10 cellular contexts compared by ENCODE assay signal in genomic region chr22:20748820-20749428, GRCh38. TPM values are rescaled to one million over a fixed set of nuclear protein-coding genes. Genes with fewer than 3 reads are reported as not detected.
DNase-seq lines count a peak whose midpoint lies in the region; ATAC-seq and TF ChIP-seq lines count a peak whose summit lies in the region.
"Had no signal": no experiment of that assay in that cellular context is flagged by ENCODE, and none has a peak within 500 bp of the region (broad histone marks: within the 10 kb centered on the region; RNA-seq: fewer than 3 reads in every experiment).

No MANE protein-coding gene starts in this region.

- peaks cover 5% of the 10 kb centered on the region for H3K4me1 Mint-ChIP-seq in central memory CD8-positive, alpha-beta T cell

- CTCF ChIA-PET in AG04450 (lab: Charles Lee), result interaction anchor here (0.5 kb wide), 1 partner anchor 331 kb away, joined by 6 read pairs; no protein-coding TSS in a partner anchor

- H3K9me3 ChIP-seq in AG04450 (ENCODE audit: control insufficient read depth, insufficient read depth, low read length), result no peaks in the 10 kb centered on the region

- no peaks in the 10 kb centered on the region for H3K27me3 Mint-ChIP-seq in central memory CD8-positive, alpha-beta T cell

- H3K9me3 Mint-ChIP-seq in central memory CD8-positive, alpha-beta T cell, result no peaks in the 10 kb centered on the region

- H3K27ac ChIP-seq in AG04450 (ENCODE audit: low read depth, low read length), result peak overlapping the region; percentile 39

- H3K4me3 ChIP-seq in AG04450 (ENCODE audit: low read depth, low read length), result no peak overlapping the region

- ATAC-seq in HG03159 (IDR thresholded peaks at IDR 0.05; ENCODE audit: unreplicated experiment), result peak; percentile 60
- ATAC-seq in central memory CD8-positive, alpha-beta T cell (replicated peaks; ENCODE audit: extremely low read depth, poor library complexity, severe bottlenecking), result no peak

- H3K4me3 Mint-ChIP-seq in central memory CD8-positive, alpha-beta T cell, result no peak overlapping the region

- no peak for TF ChIP-seq CTCF in AG04450 (IDR thresholded peaks at IDR 0.05; ENCODE audit: low read depth, low read length)

- H3K27ac Mint-ChIP-seq in central memory CD8-positive, alpha-beta T cell (ENCODE audit: low read depth), result peak overlapping the region; percentile 82

- no peak for DNase-seq in AG04450 (ENCODE audit: low read depth, low spot score)
- DNase-seq in GM19240 (ENCODE audit: insufficient read length, low spot score), result peak; percentile 37
- DNase-seq in central memory CD8-positive, alpha-beta T cell (ENCODE audit: low spot score in 2 of 2), result no peak
- DNase-seq in hepatic stellate cell (ENCODE audit: low spot score), result no peak
- DNase-seq in posterior vena cava (ENCODE audit: low spot score), result no peak
- DNase-seq in LoVo (ENCODE audit: low spot score), result no peak
- DNase-seq in NCI-H1048 (lab: John Stamatoyannopoulos, UW), result no peak
- DNase-seq: DND-41 had no signal

- POLR2A ChIA-PET in AG04450 (lab: Yijun Ruan, JAX), result no interaction called here

- H3K27me3 ChIP-seq in AG04450 (ENCODE audit: control insufficient read depth, insufficient read depth, low read length), result no peaks in the 10 kb centered on the region

- intact Hi-C loops in posterior vena cava (cut with DNase I), result no loop called here

- peaks cover 29% of the 10 kb centered on the region for H3K36me3 Mint-ChIP-seq in central memory CD8-positive, alpha-beta T cell (ENCODE audit: insufficient read depth)

RNA-seq across cellular contexts. Expression of gene SERPIND1, which starts 25.0 kb away (rescaled TPM):
- 0.06 and 0.09 TPM in 2 replicates for polyA plus RNA-seq in AG04450 (2011; rRNA removed)
- 0.17 and 0.18 TPM in 2 replicates for polyA minus RNA-seq in AG04450 (2011; rRNA and poly(A)+ RNA removed)
- not detected for total RNA-seq in posterior vena cava
- total RNA-seq: M059J had no signal
